8 cellular contexts compared by ENCODE assay signal in the genomic region with DNA sequence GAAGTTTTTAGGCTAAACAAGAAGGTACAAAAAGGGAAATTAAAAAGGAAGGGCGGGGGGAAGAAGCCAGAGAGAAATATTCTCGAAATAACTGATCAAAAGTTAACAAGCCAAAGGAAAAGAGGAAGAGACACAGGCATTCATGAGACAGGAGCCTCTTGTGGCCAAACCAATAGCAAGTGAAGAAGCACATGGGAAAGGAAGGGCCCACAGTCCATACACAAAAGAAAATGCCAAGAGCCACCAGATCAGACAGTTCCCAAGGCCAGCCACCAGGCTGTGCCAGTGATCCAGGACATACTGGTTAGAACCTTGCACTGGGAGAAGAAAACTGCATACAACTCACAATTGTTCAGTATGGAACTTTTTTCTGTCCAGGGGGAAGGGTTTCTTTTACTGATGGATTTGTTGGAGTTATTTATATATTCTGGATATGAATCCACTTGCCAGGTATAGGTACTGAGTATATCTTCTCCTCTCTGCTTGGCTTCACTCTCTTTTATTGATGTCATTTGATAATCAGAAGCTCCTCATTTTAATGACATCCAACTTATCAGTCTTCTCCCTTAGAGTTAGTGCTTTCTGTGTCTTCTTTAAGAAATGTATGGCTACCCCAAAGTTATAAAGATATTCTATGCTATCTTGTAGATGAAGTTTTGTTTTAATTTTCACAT.
DNase-seq lines count a peak whose midpoint lies in the region; ATAC-seq lines count a peak whose summit lies in the region.

No MANE protein-coding gene starts in this region.

- peak overlapping the region; percentile 55 for H3K4me2 ChIP-seq in BLaER1

- H3K4me1 Mint-ChIP-seq in activated naive CD4-positive, alpha-beta T cell treated with anti-CD3 and anti-CD28 coated beads, Interleukin-2, amount 10 ng/mL, durations not matched to agents 7 days and 5 days, result peaks cover 96% of the 10 kb centered on the region

- ATAC-seq in GM19328 (IDR thresholded peaks at IDR 0.05; ENCODE audit: unreplicated experiment), result peak; percentile 24

- H4K20me1 ChIP-seq in BLaER1, result peaks cover 35% of the 10 kb centered on the region

- CTCF ChIA-PET in activated naive CD4-positive, alpha-beta T cell treated with anti-CD3 and anti-CD28 coated beads, Interleukin-2, amount 10 ng/mL, durations not matched to agents 7 days and 5 days (lab: Charles Lee), result interaction anchor here (0.7 to 14.4 kb wide), 17 partner anchors 10 to 167 kb away, joined by 3 to 237 read pairs (median 5); no protein-coding TSS in a partner anchor

- no peak overlapping the region for H3K9ac ChIP-seq in BLaER1

- peaks cover 2% of the 10 kb centered on the region for H3K9me3 Mint-ChIP-seq in activated naive CD4-positive, alpha-beta T cell treated with anti-CD3 and anti-CD28 coated beads, Interleukin-2, amount 10 ng/mL, durations not matched to agents 7 days and 5 days

- H3K4me1 ChIP-seq in BLaER1, result peaks cover 52% of the 10 kb centered on the region

- no peak overlapping the region for H3K27ac ChIP-seq in BLaER1

- no peak overlapping the region for H3K4me3 Mint-ChIP-seq in activated naive CD4-positive, alpha-beta T cell treated with anti-CD3 and anti-CD28 coated beads, Interleukin-2, amount 10 ng/mL, durations not matched to agents 7 days and 5 days

- peaks cover 27% of the 10 kb centered on the region for H3K36me3 Mint-ChIP-seq in activated naive CD4-positive, alpha-beta T cell treated with anti-CD3 and anti-CD28 coated beads, Interleukin-2, amount 10 ng/mL, durations not matched to agents 7 days and 5 days

- peak overlapping the region; percentile 79 for H3K27ac Mint-ChIP-seq in activated naive CD4-positive, alpha-beta T cell treated with anti-CD3 and anti-CD28 coated beads, Interleukin-2, amount 10 ng/mL, durations not matched to agents 7 days and 5 days

- peaks cover 6% of the 10 kb centered on the region for H3K27me3 Mint-ChIP-seq in activated naive CD4-positive, alpha-beta T cell treated with anti-CD3 and anti-CD28 coated beads, Interleukin-2, amount 10 ng/mL, durations not matched to agents 7 days and 5 days

- H3K4me3 ChIP-seq in BLaER1, result no peak overlapping the region

- DNase-seq in HUDEP-2 (lab: John Stamatoyannopoulos, UW; ENCODE audit: unreplicated experiment in 76 of 76) (peak in 71 of 76 experiments; percentile 20 to 87 (median 63)), RKO (ENCODE audit: low spot score) (peak; percentile 85), foreskin melanocyte (peak; percentile 78), nucleus accumbens (lab: John Stamatoyannopoulos, UW) (peak in 44 of 56 donors; percentile 14 to 78 (median 54)), ureter (ENCODE audit: low spot score) (peak; percentile 76)
- DNase-seq in activated naive CD4-positive, alpha-beta T cell treated with anti-CD3 and anti-CD28 coated beads, Interleukin-2, amount 10 ng/mL, durations not matched to agents 7 days and 5 days, result peak; percentile 73

- no peaks in the 10 kb centered on the region; the same call in 1 of the 2 replicates for H3K36me3 ChIP-seq in BLaER1

- no peaks in the 10 kb centered on the region for H3K9me3 ChIP-seq in BLaER1

- no peaks in the 10 kb centered on the region for H3K27me3 ChIP-seq in BLaER1
